In the genomic region with DNA sequence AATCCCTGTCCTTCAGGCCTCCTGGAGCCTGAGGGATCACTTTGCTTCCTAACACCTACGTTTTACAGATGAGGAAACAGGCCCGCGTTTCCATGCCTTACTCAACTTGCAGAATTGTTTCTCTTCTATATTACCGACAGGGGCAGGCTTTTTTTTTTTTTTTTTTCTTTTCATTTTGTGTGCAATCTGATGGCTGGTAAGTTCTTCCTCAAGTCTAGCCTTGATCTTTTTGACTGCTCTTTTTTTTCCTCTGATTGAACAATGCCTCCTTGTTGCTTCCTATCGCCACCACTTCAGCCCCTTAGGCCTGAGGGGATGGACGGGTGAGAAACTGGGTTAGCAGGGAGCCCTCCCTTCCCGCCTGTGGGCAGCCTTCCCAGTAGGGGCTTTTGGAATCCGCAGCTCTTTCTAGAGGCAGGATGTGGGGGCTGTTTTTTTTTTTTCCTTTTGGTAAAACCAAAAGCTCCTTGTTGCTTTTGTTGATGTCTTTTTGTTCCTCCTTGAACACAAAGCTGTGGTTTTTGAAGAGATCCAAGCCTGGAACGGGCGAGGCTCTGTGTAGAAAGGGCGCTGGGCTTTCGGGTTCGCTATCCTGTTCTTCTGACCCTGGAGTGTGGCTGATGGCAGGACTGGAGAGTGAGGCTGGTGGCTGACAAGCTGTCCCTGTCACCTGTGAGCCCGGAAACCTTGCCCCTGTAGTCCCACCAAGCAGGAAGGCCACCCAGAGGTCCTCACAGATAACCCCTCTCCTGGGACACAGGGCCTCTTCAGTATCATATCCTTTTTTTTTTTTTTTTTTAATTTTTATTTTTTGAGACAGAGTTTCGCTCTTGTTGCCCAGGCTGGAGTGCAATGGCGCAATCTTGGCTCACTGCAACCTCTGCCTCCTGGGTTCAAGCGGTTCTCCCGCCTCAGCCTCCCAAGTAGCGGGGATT, we compare ENCODE assay signal across 1 cellular context.
TF ChIP-seq lines count a peak whose summit lies in the region.

No MANE protein-coding gene starts in this region.

TF ChIP-seq in H1, 55 proteins besides CTCF, POLR2A, EP300 and RAD21:
- TF ChIP-seq HDAC2 (IDR thresholded peaks at IDR 0.05; ENCODE audit: borderline replicate concordance in 1 of 2, low read depth in 2 of 2, low read length in 2 of 2) (peak in 1 of 2 experiments; percentile 85; a peak in 1 of 4 replicates), SP1 (IDR thresholded peaks at IDR 0.05; ENCODE audit: low read depth, low read length) (no peak), SP2 (IDR thresholded peaks at IDR 0.05; ENCODE audit: low read length) (no peak), EZH2 (IDR thresholded peaks at IDR 0.05; ENCODE audit: low read depth, low read length, severe bottlenecking) (no peak), GABPA (IDR thresholded peaks at IDR 0.05; ENCODE audit: borderline replicate concordance, insufficient read depth, low read length) (no peak), BRCA1 (IDR thresholded peaks at IDR 0.05; ENCODE audit: low read depth, low read length) (no peak), KDM1A (IDR thresholded peaks at IDR 0.05; ENCODE audit: borderline replicate concordance, low read length) (peak; percentile 96; the same call in 1 of the 2 replicates), CBX8 (IDR thresholded peaks at IDR 0.05; ENCODE audit: borderline replicate concordance, low read depth, low read length) (no peak), BACH1 (IDR thresholded peaks at IDR 0.05; ENCODE audit: low read length) (no peak), ASH2L (IDR thresholded peaks at IDR 0.05; ENCODE audit: low read length) (no peak), NANOG (IDR thresholded peaks at IDR 0.05; ENCODE audit: insufficient read depth, low read depth, low read length, poor library complexity, severe bottlenecking) (no peak), SUZ12 (IDR thresholded peaks at IDR 0.05; ENCODE audit: low read length) (no peak)
- TF ChIP-seq, protein P1, sequence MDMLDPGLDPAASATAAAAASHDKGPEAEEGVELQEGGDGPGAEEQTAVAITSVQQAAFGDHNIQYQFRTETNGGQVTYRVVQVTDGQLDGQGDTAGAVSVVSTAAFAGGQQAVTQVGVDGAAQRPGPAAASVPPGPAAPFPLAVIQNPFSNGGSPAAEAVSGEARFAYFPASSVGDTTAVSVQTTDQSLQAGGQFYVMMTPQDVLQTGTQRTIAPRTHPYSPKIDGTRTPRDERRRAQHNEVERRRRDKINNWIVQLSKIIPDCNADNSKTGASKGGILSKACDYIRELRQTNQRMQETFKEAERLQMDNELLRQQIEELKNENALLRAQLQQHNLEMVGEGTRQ (IDR thresholded peaks at IDR 0.05; ENCODE audit: low read length) = no peak
